Comparison of ENCODE assay signal across 21 cellular contexts in genomic region chr6:132648828-132649227, GRCh38. TPM values are rescaled to one million over a fixed set of nuclear protein-coding genes. Genes with fewer than 3 reads are reported as not detected.
"Had no signal": no experiment of that assay in that cellular context is flagged by ENCODE, and none has a peak within 500 bp of the region (broad histone marks: within the 10 kb centered on the region; RNA-seq: fewer than 3 reads in every experiment).

No MANE protein-coding gene starts in this region.

- DNase-seq: activated CD4-positive, alpha-beta T cell treated with anti-CD3 and anti-CD28 coated beads for 48 hours; activated effector memory CD4-positive, alpha-beta T cell treated with Interleukin-2 at 50 U/mL for 16 hours; caudate nucleus; effector memory CD4-positive, alpha-beta T cell; head of caudate nucleus; hypothalamus; left ventricle myocardium superior; occipital lobe; posterior cingulate gyrus; right lobe of liver; T-helper 9 cell; testis; uterus had no signal

- H3K27ac ChIP-seq: esophagus muscularis mucosa, gastroesophageal sphincter, right lobe of liver, skin epidermis, testis, uterus had no signal

- H3K4me3 ChIP-seq: esophagus muscularis mucosa, gastroesophageal sphincter, right lobe of liver, skin epidermis, testis, uterus had no signal

- H3K4me1 ChIP-seq: esophagus muscularis mucosa, right lobe of liver, testis, uterus had no signal

- ATAC-seq: gastroesophageal sphincter; left ventricle myocardium superior; right lobe of liver; stimulated activated memory B cell treated with anti-CD40 and anti-IgM and Interleukin-4, amounts not matched to agents 10 μg/mL and 1 μg/mL and 100 μg/mL, for 72 hours had no signal

- H3K27me3 ChIP-seq: esophagus muscularis mucosa, gastroesophageal sphincter, right lobe of liver, testis, uterus had no signal

- H3K9me3 ChIP-seq: esophagus muscularis mucosa, gastroesophageal sphincter, right lobe of liver, testis, uterus had no signal

- H3K36me3 ChIP-seq: esophagus muscularis mucosa, gastroesophageal sphincter, right lobe of liver, uterus had no signal

RNA-seq across cellular contexts. Expression of gene TAAR1, which starts 10.2 kb away (rescaled TPM):
- total RNA-seq: activated CD4-positive, alpha-beta memory T cell treated with anti-CD3 and anti-CD28 coated beads for 36 hours; activated T-cell treated with anti-CD3 and anti-CD28 coated beads, Interleukin-2, amount 50 U/mL, for 72 hours; dermis microvascular lymphatic vessel endothelial cell; esophagus muscularis mucosa; gastroesophageal sphincter; left ventricle myocardium superior; occipital lobe; right lobe of liver; testis had no signal
- polyA plus RNA-seq: neural cell had no signal

RNA-seq across cellular contexts. Expression of gene TAAR2, which starts 24.8 kb away (rescaled TPM):
- total RNA-seq: activated CD4-positive, alpha-beta memory T cell treated with anti-CD3 and anti-CD28 coated beads for 36 hours; activated T-cell treated with anti-CD3 and anti-CD28 coated beads, Interleukin-2, amount 50 U/mL, for 72 hours; dermis microvascular lymphatic vessel endothelial cell; esophagus muscularis mucosa; gastroesophageal sphincter; left ventricle myocardium superior; occipital lobe; right lobe of liver; testis; uterus had no signal
- polyA plus RNA-seq: neural cell had no signal

RNA-seq across cellular contexts. Expression of gene TAAR5, which starts 59.3 kb away (rescaled TPM):
- total RNA-seq: activated CD4-positive, alpha-beta memory T cell treated with anti-CD3 and anti-CD28 coated beads for 36 hours; activated T-cell treated with anti-CD3 and anti-CD28 coated beads, Interleukin-2, amount 50 U/mL, for 72 hours; dermis microvascular lymphatic vessel endothelial cell; esophagus muscularis mucosa; gastroesophageal sphincter; left ventricle myocardium superior; occipital lobe; right lobe of liver; testis; uterus had no signal
- polyA plus RNA-seq: neural cell had no signal
